9 cellular contexts compared by ENCODE assay signal in genomic region chr11:93530468-93530826, GRCh38. TPM values are rescaled to one million over a fixed set of nuclear protein-coding genes. Genes with fewer than 3 reads are reported as not detected.
DNase-seq lines count a peak whose midpoint lies in the region; ATAC-seq and TF ChIP-seq lines count a peak whose summit lies in the region.
"Had no signal": no experiment of that assay in that cellular context is flagged by ENCODE, and none has a peak within 500 bp of the region (broad histone marks: within the 10 kb centered on the region; RNA-seq: fewer than 3 reads in every experiment).

No MANE protein-coding gene starts in this region.

- no peaks in the 10 kb centered on the region for H3K9me3 Mint-ChIP-seq in activated naive CD8-positive, alpha-beta T cell treated with anti-CD3 and anti-CD28 coated beads, Interleukin-2, amount 10 ng/mL, durations not matched to agents 7 days and 5 days
- no peaks in the 10 kb centered on the region for H3K9me3 Mint-ChIP-seq in activated naive CD8-positive, alpha-beta T cell treated with anti-CD3 and anti-CD28 coated beads for 36 hours

- TF ChIP-seq POLR2A in adrenal gland (IDR thresholded peaks at IDR 0.05), result no peak

- H3K4me3 ChIP-seq in adrenal gland (no peak overlapping the region), mucosa of stomach (ENCODE audit: low read length) (no peak overlapping the region), tibial artery (no peak overlapping the region), SK-N-SH (ENCODE audit: low read depth in 2 of 2, low read length in 1 of 2) (no peak overlapping the region)

- intact Hi-C loops in adrenal gland (cut with DNase I), result no loop called here
- intact Hi-C loops in tibial artery (cut with DNase I; ENCODE audit: low total_unique reads), result no loop called here

- peaks cover 58% of the 10 kb centered on the region for H3K4me1 Mint-ChIP-seq in activated naive CD8-positive, alpha-beta T cell treated with anti-CD3 and anti-CD28 coated beads, Interleukin-2, amount 10 ng/mL, durations not matched to agents 7 days and 5 days
- peaks cover 24% of the 10 kb centered on the region for H3K4me1 Mint-ChIP-seq in activated naive CD8-positive, alpha-beta T cell treated with anti-CD3 and anti-CD28 coated beads for 36 hours

- CTCF ChIA-PET in SK-N-SH (lab: Yijun Ruan, JAX), result interaction anchor here (1.4 to 1.9 kb wide), 2 partner anchors 296 to 306 kb away, joined by 3 to 10 read pairs; no protein-coding TSS in a partner anchor

- WGBS in adrenal gland, 4 donors, result 78 to 92% (median 86%) methylated on average over 1 of the region's 1 CpG
- 80% methylated on average over 1 of the region's 1 CpG for WGBS in SK-N-SH (ENCODE audit: low lambda C conversion rate)

- H3K9ac ChIP-seq in mucosa of stomach (ENCODE audit: low read length), result peak overlapping the region; percentile 19
- no peak overlapping the region for H3K9ac ChIP-seq in SK-N-SH

- no peaks in the 10 kb centered on the region for H3K27me3 Mint-ChIP-seq in activated naive CD8-positive, alpha-beta T cell treated with anti-CD3 and anti-CD28 coated beads, Interleukin-2, amount 10 ng/mL, durations not matched to agents 7 days and 5 days
- H3K27me3 Mint-ChIP-seq in activated naive CD8-positive, alpha-beta T cell treated with anti-CD3 and anti-CD28 coated beads for 36 hours, result no peaks in the 10 kb centered on the region

- no peaks in the 10 kb centered on the region for H3K27me3 ChIP-seq in adrenal gland
- H3K27me3 ChIP-seq in mucosa of stomach (ENCODE audit: control insufficient read depth, insufficient read depth, low read length), result no peaks in the 10 kb centered on the region
- H3K27me3 ChIP-seq in tibial artery, result no peaks in the 10 kb centered on the region
- H3K27me3 ChIP-seq in SK-N-SH (ENCODE audit: insufficient read depth), result no peaks in the 10 kb centered on the region

- H2AFZ ChIP-seq in SK-N-SH (ENCODE audit: low read depth), result no peak overlapping the region

- no peak for DNase-seq in activated naive CD8-positive, alpha-beta T cell treated with anti-CD3 and anti-CD28 coated beads, Interleukin-2, amount 10 ng/mL, durations not matched to agents 7 days and 5 days
- DNase-seq in activated naive CD8-positive, alpha-beta T cell treated with anti-CD3 and anti-CD28 coated beads for 36 hours, result no peak
- no peak for DNase-seq in adrenal gland
- no peak for DNase-seq in tibial artery
- DNase-seq in COR-L47 (lab: John Stamatoyannopoulos, UW), result no peak
- no peak for DNase-seq in SK-N-SH
- DNase-seq: foreskin melanocyte had no signal

- H4K20me1 ChIP-seq in SK-N-SH (ENCODE audit: insufficient read depth), result no peaks in the 10 kb centered on the region

- H3F3A ChIP-seq in SK-N-SH (replicated peaks; ENCODE audit: insufficient read depth), result no peaks in the 10 kb centered on the region

- no peak overlapping the region for H3K4me2 ChIP-seq in SK-N-SH

- H3K9me2 ChIP-seq in SK-N-SH, result no peaks in the 10 kb centered on the region

- peaks cover 33 to 52% of the 10 kb centered on the region in 2 donors for H3K4me1 ChIP-seq in adrenal gland (replicated peaks in 1 of 2)
- peaks cover 49% of the 10 kb centered on the region for H3K4me1 ChIP-seq in mucosa of stomach (ENCODE audit: control insufficient read depth, insufficient read depth, low read length)
- H3K4me1 ChIP-seq in tibial artery, result peaks cover 0 to 39% (median 28%) of the 10 kb centered on the region in 4 donors
- no peaks in the 10 kb centered on the region for H3K4me1 ChIP-seq in SK-N-SH (ENCODE audit: control insufficient read depth in 1 of 2, insufficient read depth in 2 of 2, low read depth in 1 of 2, low read length in 1 of 2)

- no peaks in the 10 kb centered on the region for H3K36me3 ChIP-seq in adrenal gland (replicated peaks in 1 of 2)
- H3K36me3 ChIP-seq in mucosa of stomach (ENCODE audit: control insufficient read depth, insufficient read depth, low read length), result no peaks in the 10 kb centered on the region
- H3K36me3 ChIP-seq in tibial artery, result no peaks in the 10 kb centered on the region
- H3K36me3 ChIP-seq in SK-N-SH (replicated peaks in 1 of 2; ENCODE audit: control insufficient read depth in 1 of 2, insufficient read depth in 2 of 2, low read length in 1 of 2), result no peaks in the 10 kb centered on the region

- peak overlapping the region; percentile 72 for H3K27ac Mint-ChIP-seq in activated naive CD8-positive, alpha-beta T cell treated with anti-CD3 and anti-CD28 coated beads, Interleukin-2, amount 10 ng/mL, durations not matched to agents 7 days and 5 days
- no peak overlapping the region for H3K27ac Mint-ChIP-seq in activated naive CD8-positive, alpha-beta T cell treated with anti-CD3 and anti-CD28 coated beads for 36 hours

- no peaks in the 10 kb centered on the region for H3K36me3 Mint-ChIP-seq in activated naive CD8-positive, alpha-beta T cell treated with anti-CD3 and anti-CD28 coated beads, Interleukin-2, amount 10 ng/mL, durations not matched to agents 7 days and 5 days
- H3K36me3 Mint-ChIP-seq in activated naive CD8-positive, alpha-beta T cell treated with anti-CD3 and anti-CD28 coated beads for 36 hours, result no peaks in the 10 kb centered on the region

- H3K9me3 ChIP-seq in adrenal gland (replicated peaks in 1 of 3), result no peaks in the 10 kb centered on the region
- no peaks in the 10 kb centered on the region for H3K9me3 ChIP-seq in mucosa of stomach (ENCODE audit: control insufficient read depth, low read length)
- no peaks in the 10 kb centered on the region for H3K9me3 ChIP-seq in tibial artery
- no peaks in the 10 kb centered on the region for H3K9me3 ChIP-seq in SK-N-SH

- TF ChIP-seq RAD21 in SK-N-SH (IDR thresholded peaks at IDR 0.05; ENCODE audit: low read length), result no peak

- no peak for ATAC-seq in activated naive CD8-positive, alpha-beta T cell treated with anti-CD3 and anti-CD28 coated beads, Interleukin-2, amount 10 ng/mL, durations not matched to agents 7 days and 5 days (ENCODE audit: low read depth)
- ATAC-seq in GM19351 (IDR thresholded peaks at IDR 0.05; ENCODE audit: unreplicated experiment), result no peak

- TF ChIP-seq EP300 in SK-N-SH (IDR thresholded peaks at IDR 0.05; ENCODE audit: borderline replicate concordance in 1 of 2, low read depth in 1 of 2, low read length in 1 of 2), result no peak

- peak overlapping the region; percentile 54 for H3K4me3 Mint-ChIP-seq in activated naive CD8-positive, alpha-beta T cell treated with anti-CD3 and anti-CD28 coated beads, Interleukin-2, amount 10 ng/mL, durations not matched to agents 7 days and 5 days
- no peak overlapping the region for H3K4me3 Mint-ChIP-seq in activated naive CD8-positive, alpha-beta T cell treated with anti-CD3 and anti-CD28 coated beads for 36 hours

- H3K79me2 ChIP-seq in SK-N-SH (ENCODE audit: insufficient read depth), result no peaks in the 10 kb centered on the region

- POLR2A ChIA-PET in activated naive CD8-positive, alpha-beta T cell treated with anti-CD3 and anti-CD28 coated beads, Interleukin-2, amount 10 ng/mL, durations not matched to agents 7 days and 5 days (lab: Charles Lee), result interaction anchor here (0.6 to 1.0 kb wide), 2 partner anchors 8 to 82 kb away, joined by 3 to 4 read pairs; no protein-coding TSS in a partner anchor
- POLR2A ChIA-PET in SK-N-SH (lab: Yijun Ruan, JAX), result no interaction called here

- peak overlapping the region in 4 of 5 donors; percentile 45 to 86 (median 62) for H3K27ac ChIP-seq in adrenal gland
- H3K27ac ChIP-seq in tibial artery, result peak overlapping the region; percentile 70 to 75
- H3K27ac ChIP-seq in SK-N-SH (ENCODE audit: low read depth in 2 of 2, low read length in 1 of 2), result no peak overlapping the region

- TF ChIP-seq CTCF in adrenal gland (IDR thresholded peaks at IDR 0.05), result no peak
- no peak for TF ChIP-seq CTCF in tibial artery (IDR thresholded peaks at IDR 0.05)
- no peak for TF ChIP-seq CTCF in SK-N-SH (IDR thresholded peaks at IDR 0.05)

TF ChIP-seq in SK-N-SH, 30 proteins besides CTCF, POLR2A, EP300 and RAD21:
- TF ChIP-seq EZH2phosphoT487 (IDR thresholded peaks at IDR 0.05; ENCODE audit: borderline replicate concordance, low read depth) (no peak), RFX5 (IDR thresholded peaks at IDR 0.05; ENCODE audit: low read length) (no peak), USF2 (IDR thresholded peaks at IDR 0.05; ENCODE audit: borderline replicate concordance, low read depth, low read length) (no peak), RXRA (IDR thresholded peaks at IDR 0.05; ENCODE audit: borderline replicate concordance, low read depth) (no peak), SMC3 (IDR thresholded peaks at IDR 0.05; ENCODE audit: low read depth, low read length) (no peak), TEAD4 (IDR thresholded peaks at IDR 0.05; ENCODE audit: borderline replicate concordance, insufficient read depth) (no peak), MEF2A (IDR thresholded peaks at IDR 0.05; ENCODE audit: borderline replicate concordance, low read depth) (no peak)
- TF ChIP-seq, protein P1, sequence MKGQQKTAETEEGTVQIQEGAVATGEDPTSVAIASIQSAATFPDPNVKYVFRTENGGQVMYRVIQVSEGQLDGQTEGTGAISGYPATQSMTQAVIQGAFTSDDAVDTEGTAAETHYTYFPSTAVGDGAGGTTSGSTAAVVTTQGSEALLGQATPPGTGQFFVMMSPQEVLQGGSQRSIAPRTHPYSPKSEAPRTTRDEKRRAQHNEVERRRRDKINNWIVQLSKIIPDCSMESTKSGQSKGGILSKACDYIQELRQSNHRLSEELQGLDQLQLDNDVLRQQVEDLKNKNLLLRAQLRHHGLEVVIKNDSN (IDR thresholded peaks at IDR 0.05; ENCODE audit: borderline replicate concordance, low read depth), result no peak

RNA-seq across cellular contexts. Expression of gene SMCO4, which starts 12.7 kb away (rescaled TPM):
- 10 to 100 TPM in 1 of 2 experiments, 1 to 10 TPM in 1; 8.9 to 11.0 TPM for total RNA-seq in activated naive CD8-positive, alpha-beta T cell treated with anti-CD3 and anti-CD28 coated beads, Interleukin-2, amount 10 ng/mL, durations not matched to agents 7 days and 5 days
- 1 to 10 TPM; 6.1 to 6.8 TPM for total RNA-seq in activated naive CD8-positive, alpha-beta T cell treated with anti-CD3 and anti-CD28 coated beads for 36 hours
- total RNA-seq in adrenal gland, result 100 to 1,000 TPM in 2 of 8 donors, 10 to 100 TPM in 6; 23.2 to 108 (median 79.0) TPM
- polyA plus RNA-seq in adrenal gland (10 to 100 TPM; 31.6 to 81.7 (median 40.9) TPM), SK-N-SH (2012; rRNA removed) (9.0 and 9.2 TPM in 2 replicates)
- polyA plus RNA-seq in SK-N-SH (2012; cell fraction: cytosol; rRNA removed), result 6.3 and 10.0 TPM in 2 replicates
- 3.6 and 6.9 TPM in 2 replicates for polyA plus RNA-seq in SK-N-SH (2012; cell fraction: nucleus; rRNA removed)

Comparison
In these comparisons a context has a peak if more than half of its experiments do, and no peak if none do; other contexts are left out.
1. H3K27ac ChIP-seq: peak in adrenal gland (4 of 5) and tibial artery (2 of 2); none in SK-N-SH (0 of 2).